In the genomic region with DNA sequence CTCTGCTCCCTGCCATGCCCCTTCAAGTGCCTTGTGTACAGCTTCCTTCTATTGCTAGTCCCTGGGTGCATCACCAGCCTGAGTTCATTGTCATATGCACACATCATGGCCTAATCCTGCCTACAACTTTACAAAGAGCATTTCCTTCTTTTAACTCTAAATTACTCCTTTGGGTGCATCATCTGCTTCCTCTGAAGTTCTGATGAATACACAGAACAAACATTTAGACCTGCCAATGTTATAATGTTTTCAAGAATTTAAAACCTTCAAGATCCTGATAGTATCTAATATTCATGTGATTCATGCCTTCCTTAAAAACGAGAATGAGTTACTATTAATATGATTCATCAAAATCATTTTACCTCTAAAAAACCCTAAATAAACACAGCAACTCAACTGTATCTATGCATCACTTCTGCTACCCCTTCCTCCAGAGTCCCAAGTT, we compare ENCODE assay signal across 23 cellular contexts.
DNase-seq lines count a peak whose midpoint lies in the region; ATAC-seq and TF ChIP-seq lines count a peak whose summit lies in the region.
"Had no signal": no experiment of that assay in that cellular context is flagged by ENCODE, and none has a peak within 500 bp of the region (broad histone marks: within the 10 kb centered on the region; RNA-seq: fewer than 3 reads in every experiment).

No MANE protein-coding gene starts in this region.

- in situ Hi-C loops in GM23248 (cut with MboI): no loop called here

- no peak overlapping the region for H3K9ac ChIP-seq in GM23248
- peak overlapping the region; percentile 27; the same call in 1 of the 2 replicates for H3K9ac ChIP-seq in PC-3 (ENCODE audit: low read length)
- H3K9ac ChIP-seq: BLaER1, KMS-11 had no signal

- H3F3A ChIP-seq in GM23248 (ENCODE audit: insufficient read depth) (peaks cover 30% of the 10 kb centered on the region), PC-3 (ENCODE audit: low read length, unreplicated experiment) (no peaks in the 10 kb centered on the region)

- peak; percentile 57 for DNase-seq in GM23248
- DNase-seq in PC-3: peak; percentile 89
- DNase-seq in epithelial cell of esophagus (ENCODE audit: low read depth): peak; percentile 5
- peak; percentile 10 for DNase-seq in stromal cell of bone marrow (ENCODE audit: low read depth)
- DNase-seq in stimulated activated CD4-positive, alpha-beta T cell treated with anti-CD3 and anti-CD28 coated beads, Interleukin-15, amount 100 ng/mL, for 24 hours: no peak
- DNase-seq in activated naive CD4-positive, alpha-beta T cell treated with anti-CD3 and anti-CD28 coated beads, Interleukin-2, amount 50 U/mL, for 16 hours: no peak
- no peak for DNase-seq in heart right ventricle
- DNase-seq: activated CD4-positive, alpha-beta T cell treated with anti-CD3 and anti-CD28 coated beads for 36 hours; activated CD8-positive, alpha-beta memory T cell treated with anti-CD3 and anti-CD28 coated beads for 24 hours; activated naive CD4-positive, alpha-beta T cell treated with Interleukin-2 at 50 U/mL for 16 hours; activated T-cell treated with anti-CD3 and anti-CD28 coated beads, Interleukin-2, amount 50 U/mL, for 4 hours; aorta; Caco-2; naive thymus-derived CD4-positive, alpha-beta T cell; NCI-H187; NCI-H748 treated with DMSO at 0.1 percent for 48 hours; stimulated activated CD4-positive, alpha-beta T cell treated with anti-CD3 and anti-CD28 coated beads, Interleukin-12 subunit alpha, Interleukin-12 subunit beta, amount 100 ng/mL, for 4 hours had no signal

- CTCF ChIA-PET in PC-3 (lab: Charles Lee): no interaction called here

- ATAC-seq in PC-3 (peak; percentile 97), GM18517 (IDR thresholded peaks at IDR 0.05; ENCODE audit: unreplicated experiment) (no peak), heart right ventricle (no peak)
- ATAC-seq: activated CD4-positive, alpha-beta T cell treated with anti-CD3 and anti-CD28 coated beads for 36 hours; activated T-cell treated with anti-CD3 and anti-CD28 coated beads, Interleukin-2, amount 50 U/mL, for 4 hours; naive thymus-derived CD4-positive, alpha-beta T cell; Right ventricle myocardium inferior had no signal

- H3K79me2 ChIP-seq in GM23248 (ENCODE audit: insufficient read depth) (no peaks in the 10 kb centered on the region), PC-3 (ENCODE audit: low read length) (no peaks in the 10 kb centered on the region)

- peaks cover 10% of the 10 kb centered on the region for H3K4me1 ChIP-seq in GM23248 (ENCODE audit: insufficient read depth)
- peaks cover 21% of the 10 kb centered on the region for H3K4me1 ChIP-seq in PC-3 (ENCODE audit: insufficient read depth, low read length)
- H3K4me1 ChIP-seq in heart right ventricle: no peaks in the 10 kb centered on the region
- H3K4me1 ChIP-seq: BLaER1, Caco-2, esophagus muscularis mucosa, tibial nerve had no signal

- POLR2A ChIA-PET in PC-3 (lab: Charles Lee; ENCODE audit: unreplicated experiment): no interaction called here

- H3K4me2 ChIP-seq in GM23248 (ENCODE audit: unreplicated experiment): no peak overlapping the region
- H3K4me2 ChIP-seq in PC-3 (ENCODE audit: low read length): 0 out of 2 replicates have a peak overlapping the region, but pooled peaks have one; percentile 7
- H3K4me2 ChIP-seq: BLaER1, KMS-11 had no signal

- WGBS in GM23248 (ENCODE audit: low coverage in 1 of 2, low lambda C conversion rate in 2 of 2, missing lambda C conversion rate in 2 of 2), 2 experiments: 0% methylated on average over 1 of the region's 1 CpG
- 49 to 60% methylated on average over 1 of the region's 1 CpG for WGBS in heart right ventricle, 2 donors

- H3K4me3 ChIP-seq in GM23248: no peak overlapping the region
- H3K4me3 ChIP-seq in PC-3 (ENCODE audit: low read length): no peak overlapping the region
- H3K4me3 ChIP-seq in epithelial cell of esophagus (ENCODE audit: low read length): no peak overlapping the region
- H3K4me3 ChIP-seq in heart right ventricle: no peak overlapping the region
- H3K4me3 ChIP-seq: BLaER1, esophagus muscularis mucosa, tibial nerve had no signal

- H3K9me3 ChIP-seq in GM23248 (ENCODE audit: low read depth): no peaks in the 10 kb centered on the region
- H3K9me3 ChIP-seq in PC-3 (ENCODE audit: low read length): no peaks in the 10 kb centered on the region
- peaks cover 0 to 8% (median 0%) of the 10 kb centered on the region in 11 donors for H3K9me3 ChIP-seq in heart right ventricle
- H3K9me3 ChIP-seq: BLaER1, Caco-2, esophagus muscularis mucosa had no signal

- H3K27ac ChIP-seq in GM23248 (peak overlapping the region; percentile 25), PC-3 (ENCODE audit: low read length) (peak overlapping the region; percentile 87), heart right ventricle (no peak overlapping the region)
- H3K27ac ChIP-seq: BLaER1, esophagus muscularis mucosa, KMS-11, tibial nerve had no signal

- H3K36me3 ChIP-seq in GM23248 (ENCODE audit: low read depth) (no peaks in the 10 kb centered on the region), PC-3 (ENCODE audit: low read depth, low read length) (no peaks in the 10 kb centered on the region), heart right ventricle (no peaks in the 10 kb centered on the region)
- H3K36me3 ChIP-seq: BLaER1, esophagus muscularis mucosa, tibial nerve had no signal

- H3K27me3 ChIP-seq in GM23248 (replicated peaks; ENCODE audit: insufficient read depth): no peaks in the 10 kb centered on the region
- no peaks in the 10 kb centered on the region for H3K27me3 ChIP-seq in PC-3 (ENCODE audit: low read length)
- H3K27me3 ChIP-seq in heart right ventricle: no peaks in the 10 kb centered on the region
- H3K27me3 ChIP-seq: BLaER1, esophagus muscularis mucosa, tibial nerve had no signal

- no peaks in the 10 kb centered on the region for H4K20me1 ChIP-seq in GM23248 (ENCODE audit: insufficient read depth)
- no peaks in the 10 kb centered on the region for H4K20me1 ChIP-seq in PC-3 (ENCODE audit: low read length)
- H4K20me1 ChIP-seq: BLaER1 had no signal

- intact Hi-C loops in PC-3 (cut with micrococcal nuclease): loop anchor here (1.0 to 5.0 kb wide), 5 partner anchors 12 to 186 kb away; no protein-coding TSS in a partner anchor
- intact Hi-C loops in heart right ventricle (cut with DNase I): no loop called here

- TF ChIP-seq CTCF in PC-3 (conservative IDR thresholded peaks at IDR 0.05; ENCODE audit: low read depth, low read length): no peak
- no peak for TF ChIP-seq CTCF in epithelial cell of esophagus (IDR thresholded peaks at IDR 0.05; ENCODE audit: insufficient read depth, low read depth, low read length, missing control alignments)
- no peak for TF ChIP-seq CTCF in heart right ventricle (IDR thresholded peaks at IDR 0.05)

- BruUV-seq in PC-3 (replicated peaks; lab: Mats Ljungman, UMichigan): no TSS peak

- H2AFZ ChIP-seq in GM23248 (no peak overlapping the region), PC-3 (ENCODE audit: low read length) (no peak overlapping the region)

- H3K9me2 ChIP-seq in GM23248 (ENCODE audit: insufficient read depth): no peaks in the 10 kb centered on the region
- H3K9me2 ChIP-seq in PC-3 (replicated peaks; ENCODE audit: low read length): no peaks in the 10 kb centered on the region

Comparison
In these comparisons a context has a peak if more than half of its experiments do, and no peak if none do; other contexts are left out.
1. DNase-seq: peak in GM23248 (single experiment), PC-3 (single experiment), epithelial cell of esophagus (single experiment) and stromal cell of bone marrow (single experiment); none in stimulated activated CD4-positive, alpha-beta T cell treated with anti-CD3 and anti-CD28 coated beads, Interleukin-15, amount 100 ng/mL, for 24 hours (single experiment), activated naive CD4-positive, alpha-beta T cell treated with anti-CD3 and anti-CD28 coated beads, Interleukin-2, amount 50 U/mL, for 16 hours (single experiment) and heart right ventricle (0 of 2).
2. H3K27ac ChIP-seq: peak in GM23248 (single experiment) and PC-3 (single experiment); none in heart right ventricle (0 of 10).